In the genomic region with DNA sequence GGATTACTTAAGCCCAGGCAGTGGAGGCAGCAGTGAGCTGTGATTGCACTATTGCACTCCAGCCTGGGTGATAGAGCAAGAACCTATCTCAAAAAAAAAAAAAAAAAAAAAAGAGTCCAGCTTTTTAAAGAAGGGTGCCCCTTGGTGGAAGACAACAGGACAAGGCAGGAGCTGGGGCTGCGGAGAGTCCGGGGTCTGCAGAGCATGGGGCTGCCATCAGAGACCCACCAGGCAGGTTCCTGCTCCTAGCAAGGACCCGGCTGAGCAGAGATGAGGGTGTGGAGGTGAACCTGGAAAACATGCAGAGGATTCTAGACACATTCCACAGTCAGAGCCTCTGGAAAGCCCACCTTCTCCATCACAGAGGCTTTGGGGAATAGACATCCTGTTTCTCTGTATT, we compare ENCODE assay signal across 18 cellular contexts. TPM values are rescaled to one million over a fixed set of nuclear protein-coding genes. Genes with fewer than 3 reads are reported as not detected.
A peak's percentile ranks its signal among the peaks of the same experiment; 100 is the strongest.
DNase-seq lines count a peak whose midpoint lies in the region; ATAC-seq and TF ChIP-seq lines count a peak whose summit lies in the region.
"Had no signal": no experiment of that assay in that cellular context is flagged by ENCODE, and none has a peak within 500 bp of the region (broad histone marks: within the 10 kb centered on the region; RNA-seq: fewer than 3 reads in every experiment).

No MANE protein-coding gene starts in this region.

- POLR2A ChIA-PET in WTC11 (lab: Charles Lee) = interaction anchor here (0.7 to 2.3 kb wide), 4 partner anchors 9 to 21 kb away, joined by 5 to 6 read pairs (median 6); partner anchors contain the start of gene CIPC

- H3K9me3 Mint-ChIP-seq in WTC11 = peaks cover 21% of the 10 kb centered on the region

- peaks cover 24% of the 10 kb centered on the region for H3K4me1 Mint-ChIP-seq in WTC11

- peaks cover 9% of the 10 kb centered on the region; the same call in 1 of the 2 replicates for H3K36me3 Mint-ChIP-seq in WTC11
- H3K36me3 Mint-ChIP-seq: type B pancreatic cell had no signal

- CTCF ChIA-PET in WTC11 (lab: Charles Lee) = interaction anchor here (0.6 to 3.0 kb wide), 20 partner anchors 9 to 605 kb away, joined by 3 to 30 read pairs (median 5); no protein-coding TSS in a partner anchor

- no peak for DNase-seq in WTC11 (ENCODE audit: low spot score)
- peak in 1 of 2 donors; percentile 47 for DNase-seq in cardiac muscle cell (ENCODE audit: low read depth in 1 of 2, low spot score in 1 of 2)
- DNase-seq in tibial artery = no peak
- DNase-seq in putamen (ENCODE audit: low spot score) = no peak
- DNase-seq in effector memory CD4-positive, alpha-beta T cell = no peak
- DNase-seq in GM10266 (ENCODE audit: extremely low spot score) = no peak
- DNase-seq: activated CD4-positive, alpha-beta T cell treated with anti-CD3 and anti-CD28 coated beads for 4 hours; activated T-cell treated with anti-CD3 and anti-CD28 coated beads, Interleukin-2, amount 50 U/mL, for 24 hours; amniotic stem cell; foreskin keratinocyte; NCI-H1436; NCI-H510A; nucleus accumbens; T-helper 2 cell had no signal

- H3K4me1 ChIP-seq in cardiac muscle cell (ENCODE audit: low read depth) = no peaks in the 10 kb centered on the region
- peaks cover 12% of the 10 kb centered on the region for H3K4me1 ChIP-seq in mesodermal cell (ENCODE audit: control insufficient read depth, insufficient read depth, low read length, poor library complexity, severe bottlenecking)
- peaks cover 0 to 23% (median 9%) of the 10 kb centered on the region in 4 donors for H3K4me1 ChIP-seq in tibial artery
- no peaks in the 10 kb centered on the region for H3K4me1 ChIP-seq in effector memory CD4-positive, alpha-beta T cell (ENCODE audit: control insufficient read depth, insufficient read depth, low read length, poor library complexity, severe bottlenecking)
- H3K4me1 ChIP-seq: foreskin keratinocyte had no signal

- no peaks in the 10 kb centered on the region; the same call in 1 of the 2 replicates for H3K27me3 Mint-ChIP-seq in WTC11 (ENCODE audit: low read depth)
- H3K27me3 Mint-ChIP-seq: activated T-cell treated with anti-CD3 and anti-CD28 coated beads, Interleukin-2, amount 50 U/mL, for 24 hours; B cell; type B pancreatic cell had no signal

- H3K4me3 Mint-ChIP-seq in WTC11 = no peak overlapping the region
- H3K4me3 Mint-ChIP-seq: activated T-cell treated with anti-CD3 and anti-CD28 coated beads, Interleukin-2, amount 50 U/mL, for 24 hours; B cell had no signal

- TF ChIP-seq CTCF in WTC11 (IDR thresholded peaks at IDR 0.05) (no peak), cardiac muscle cell (IDR thresholded peaks at IDR 0.05; ENCODE audit: low read depth, low read length) (peak; percentile 16), tibial artery (IDR thresholded peaks at IDR 0.05) (no peak), GM10266 (IDR thresholded peaks at IDR 0.05; ENCODE audit: control insufficient read depth, insufficient read depth, low read depth, missing control alignments) (no peak)

- WGBS in mesodermal cell (ENCODE audit: insufficient coverage in 2 of 2), 2 experiments = 86% methylated on average over 2 of the region's 3 CpGs; no CpG with 5 or more reads in 1 of the 2 experiments

- no peak overlapping the region for H3K27ac Mint-ChIP-seq in WTC11
- H3K27ac Mint-ChIP-seq: activated T-cell treated with anti-CD3 and anti-CD28 coated beads, Interleukin-2, amount 50 U/mL, for 24 hours; B cell had no signal

- ATAC-seq in WTC11 (peak; percentile 10; the same call in 1 of the 2 replicates), HG02884 (IDR thresholded peaks at IDR 0.05; ENCODE audit: unreplicated experiment) (no peak)
- ATAC-seq: foreskin keratinocyte had no signal

- H3K9me3 ChIP-seq in cardiac muscle cell (ENCODE audit: low read depth) = no peaks in the 10 kb centered on the region
- H3K9me3 ChIP-seq in mesodermal cell (ENCODE audit: control insufficient read depth, low read length) = peaks cover 6% of the 10 kb centered on the region
- no peaks in the 10 kb centered on the region for H3K9me3 ChIP-seq in tibial artery
- no peaks in the 10 kb centered on the region for H3K9me3 ChIP-seq in effector memory CD4-positive, alpha-beta T cell (ENCODE audit: control insufficient read depth, low read length)

- intact Hi-C loops in tibial artery (cut with DNase I; ENCODE audit: low total_unique reads) = no loop called here

- H3K27ac ChIP-seq in cardiac muscle cell (no peak overlapping the region), mesodermal cell (ENCODE audit: low read depth, low read length, severe bottlenecking) (peak overlapping the region; percentile 66), tibial artery (peak overlapping the region; percentile 36 to 48)
- H3K27ac ChIP-seq in effector memory CD4-positive, alpha-beta T cell (ENCODE audit: insufficient read depth, low read length, poor library complexity, severe bottlenecking) = no peak overlapping the region
- H3K27ac ChIP-seq: foreskin keratinocyte had no signal

- H3K36me3 ChIP-seq in cardiac muscle cell = no peaks in the 10 kb centered on the region
- no peaks in the 10 kb centered on the region for H3K36me3 ChIP-seq in mesodermal cell (ENCODE audit: control insufficient read depth, insufficient read depth, low read length)
- no peaks in the 10 kb centered on the region for H3K36me3 ChIP-seq in tibial artery
- no peaks in the 10 kb centered on the region for H3K36me3 ChIP-seq in effector memory CD4-positive, alpha-beta T cell (ENCODE audit: control insufficient read depth, insufficient read depth, low read length)

- no peaks in the 10 kb centered on the region for H3K27me3 ChIP-seq in cardiac muscle cell
- no peaks in the 10 kb centered on the region for H3K27me3 ChIP-seq in tibial artery
- H3K27me3 ChIP-seq in effector memory CD4-positive, alpha-beta T cell (replicated peaks; ENCODE audit: control insufficient read depth, insufficient read depth, low read length, poor library complexity, severe bottlenecking) = no peaks in the 10 kb centered on the region
- H3K27me3 ChIP-seq: foreskin keratinocyte had no signal

- no peak overlapping the region for H3K4me3 ChIP-seq in cardiac muscle cell
- no peak overlapping the region for H3K4me3 ChIP-seq in mesodermal cell (ENCODE audit: extremely low read depth, insufficient read depth, low read length, poor library complexity, severe bottlenecking)
- H3K4me3 ChIP-seq in tibial artery = no peak overlapping the region
- H3K4me3 ChIP-seq in effector memory CD4-positive, alpha-beta T cell (ENCODE audit: insufficient read depth, low read depth, low read length, poor library complexity, severe bottlenecking) = no peak overlapping the region

TF ChIP-seq in WTC11, 78 proteins besides CTCF, POLR2A, EP300 and RAD21 (continues in another document):
- TF ChIP-seq, protein P1, sequence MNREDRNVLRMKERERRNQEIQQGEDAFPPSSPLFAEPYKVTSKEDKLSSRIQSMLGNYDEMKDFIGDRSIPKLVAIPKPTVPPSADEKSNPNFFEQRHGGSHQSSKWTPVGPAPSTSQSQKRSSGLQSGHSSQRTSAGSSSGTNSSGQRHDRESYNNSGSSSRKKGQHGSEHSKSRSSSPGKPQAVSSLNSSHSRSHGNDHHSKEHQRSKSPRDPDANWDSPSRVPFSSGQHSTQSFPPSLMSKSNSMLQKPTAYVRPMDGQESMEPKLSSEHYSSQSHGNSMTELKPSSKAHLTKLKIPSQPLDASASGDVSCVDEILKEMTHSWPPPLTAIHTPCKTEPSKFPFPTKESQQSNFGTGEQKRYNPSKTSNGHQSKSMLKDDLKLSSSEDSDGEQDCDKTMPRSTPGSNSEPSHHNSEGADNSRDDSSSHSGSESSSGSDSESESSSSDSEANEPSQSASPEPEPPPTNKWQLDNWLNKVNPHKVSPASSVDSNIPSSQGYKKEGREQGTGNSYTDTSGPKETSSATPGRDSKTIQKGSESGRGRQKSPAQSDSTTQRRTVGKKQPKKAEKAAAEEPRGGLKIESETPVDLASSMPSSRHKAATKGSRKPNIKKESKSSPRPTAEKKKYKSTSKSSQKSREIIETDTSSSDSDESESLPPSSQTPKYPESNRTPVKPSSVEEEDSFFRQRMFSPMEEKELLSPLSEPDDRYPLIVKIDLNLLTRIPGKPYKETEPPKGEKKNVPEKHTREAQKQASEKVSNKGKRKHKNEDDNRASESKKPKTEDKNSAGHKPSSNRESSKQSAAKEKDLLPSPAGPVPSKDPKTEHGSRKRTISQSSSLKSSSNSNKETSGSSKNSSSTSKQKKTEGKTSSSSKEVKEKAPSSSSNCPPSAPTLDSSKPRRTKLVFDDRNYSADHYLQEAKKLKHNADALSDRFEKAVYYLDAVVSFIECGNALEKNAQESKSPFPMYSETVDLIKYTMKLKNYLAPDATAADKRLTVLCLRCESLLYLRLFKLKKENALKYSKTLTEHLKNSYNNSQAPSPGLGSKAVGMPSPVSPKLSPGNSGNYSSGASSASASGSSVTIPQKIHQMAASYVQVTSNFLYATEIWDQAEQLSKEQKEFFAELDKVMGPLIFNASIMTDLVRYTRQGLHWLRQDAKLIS (CRISPR knock-in tag; IDR thresholded peaks at IDR 0.05; ENCODE audit: borderline replicate concordance) = no peak
- TF ChIP-seq FOXP1 (CRISPR knock-in tag; IDR thresholded peaks at IDR 0.05; ENCODE audit: borderline replicate concordance) (no peak), ZNF423 (CRISPR knock-in tag; IDR thresholded peaks at IDR 0.05) (no peak)
- TF ChIP-seq, protein P2, sequence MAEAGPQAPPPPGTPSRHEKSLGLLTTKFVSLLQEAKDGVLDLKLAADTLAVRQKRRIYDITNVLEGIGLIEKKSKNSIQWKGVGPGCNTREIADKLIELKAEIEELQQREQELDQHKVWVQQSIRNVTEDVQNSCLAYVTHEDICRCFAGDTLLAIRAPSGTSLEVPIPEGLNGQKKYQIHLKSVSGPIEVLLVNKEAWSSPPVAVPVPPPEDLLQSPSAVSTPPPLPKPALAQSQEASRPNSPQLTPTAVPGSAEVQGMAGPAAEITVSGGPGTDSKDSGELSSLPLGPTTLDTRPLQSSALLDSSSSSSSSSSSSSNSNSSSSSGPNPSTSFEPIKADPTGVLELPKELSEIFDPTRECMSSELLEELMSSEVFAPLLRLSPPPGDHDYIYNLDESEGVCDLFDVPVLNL (CRISPR knock-in tag; IDR thresholded peaks at IDR 0.05; ENCODE audit: borderline replicate concordance, low read depth) = no peak

RNA-seq across cellular contexts. Expression of gene CIPC, which starts 21.0 kb away (rescaled TPM):
- total RNA-seq in WTC11 (2021) (22.5 to 25.4 TPM (median 24.2 TPM) in 3 replicates), cardiac muscle cell (31.3 and 35.3 TPM in 2 replicates)
- 16.4 and 16.5 TPM in 2 replicates for polyA plus RNA-seq in cardiac muscle cell
- polyA plus RNA-seq in mesodermal cell (2013, experiment 1 of 2) = 11.6 TPM
- 12.0 TPM for polyA plus RNA-seq in mesodermal cell (2013, experiment 2 of 2)

RNA-seq across cellular contexts. Expression of gene IRF2BPL, which starts 48.5 kb away (rescaled TPM):
- 106 to 126 TPM (median 110 TPM) in 3 replicates for total RNA-seq in WTC11 (2021)
- 128 and 185 TPM in 2 replicates for total RNA-seq in cardiac muscle cell
- polyA plus RNA-seq in cardiac muscle cell = 43.7 and 88.2 TPM in 2 replicates
- polyA plus RNA-seq in mesodermal cell (2013, experiment 1 of 2) = 60.3 TPM
- 43.8 TPM for polyA plus RNA-seq in mesodermal cell (2013, experiment 2 of 2)

Comparison
In these comparisons a context has a peak if more than half of its experiments do, and no peak if none do; other contexts are left out.
1. H3K27ac ChIP-seq: peak in mesodermal cell (single experiment) and tibial artery (2 of 2); none in cardiac muscle cell (single experiment) and effector memory CD4-positive, alpha-beta T cell (single experiment).